Comparison of ENCODE assay signal across 9 cellular contexts in genomic region chr1:229579101-229579651, GRCh38. TPM values are rescaled to one million over a fixed set of nuclear protein-coding genes. Genes with fewer than 3 reads are reported as not detected.
DNase-seq lines count a peak whose midpoint lies in the region; ATAC-seq and TF ChIP-seq lines count a peak whose summit lies in the region.
"Had no signal": no experiment of that assay in that cellular context is flagged by ENCODE, and none has a peak within 500 bp of the region (broad histone marks: within the 10 kb centered on the region; RNA-seq: fewer than 3 reads in every experiment).

No MANE protein-coding gene starts in this region.

- H3K14ac ChIP-seq in trophoblast cell (ENCODE audit: low read length) = no peak overlapping the region

- H2BK12ac ChIP-seq in trophoblast cell (ENCODE audit: low read length) = no peak overlapping the region

- H4K8ac ChIP-seq in trophoblast cell (ENCODE audit: low read depth, low read length) = no peak overlapping the region

- intact Hi-C loops in adrenal gland (cut with DNase I) = no loop called here

- no peak overlapping the region for H3K23ac ChIP-seq in trophoblast cell (ENCODE audit: low read length)

- no peaks in the 10 kb centered on the region for H3K79me2 ChIP-seq in trophoblast cell (ENCODE audit: control insufficient read depth, insufficient read depth, low read length, poor library complexity)

- H3K4ac ChIP-seq in trophoblast cell (ENCODE audit: low read depth, low read length) = no peak overlapping the region

- no peaks in the 10 kb centered on the region for H3K27me3 ChIP-seq in adrenal gland
- no peaks in the 10 kb centered on the region for H3K27me3 ChIP-seq in subcutaneous abdominal adipose tissue (ENCODE audit: control insufficient read depth in 5 of 5, insufficient read depth in 4 of 5, low read length in 5 of 5)
- no peaks in the 10 kb centered on the region for H3K27me3 ChIP-seq in trophoblast cell (ENCODE audit: insufficient read depth, low read length)

- H3K27ac ChIP-seq in adrenal gland (peak overlapping the region in 3 of 5 donors; percentile 12 to 57 (median 54)), subcutaneous abdominal adipose tissue (ENCODE audit: low read depth, low read length) (peak overlapping the region; percentile 80), trophoblast cell (ENCODE audit: low read depth, low read length) (no peak overlapping the region)

- no peak overlapping the region for H2AK5ac ChIP-seq in trophoblast cell (ENCODE audit: low read length)

- ATAC-seq in HG02623 (IDR thresholded peaks at IDR 0.05; ENCODE audit: unreplicated experiment) = peak; percentile 87
- ATAC-seq: HCT116 had no signal

- no peaks in the 10 kb centered on the region for H3K79me1 ChIP-seq in trophoblast cell (ENCODE audit: low read length)

- H3K4me3 ChIP-seq in adrenal gland (peak overlapping the region in 1 of 4 donors; percentile 25), subcutaneous abdominal adipose tissue (ENCODE audit: low read depth in 1 of 5, low read length in 5 of 5) (peak overlapping the region; percentile 35 to 78 (median 67)), trophoblast cell (ENCODE audit: low read depth, low read length) (no peak overlapping the region)

- H2BK120ac ChIP-seq in trophoblast cell (ENCODE audit: insufficient read depth, low read length, poor library complexity) = no peak overlapping the region

- WGBS in adrenal gland, 4 donors = 4 to 8% (median 6%) methylated on average over 6 to 9 of the region's 9 CpGs
- no CpG with 5 or more reads among the region's 9 CpGs for WGBS in trophoblast cell (ENCODE audit: extremely low coverage, insufficient coverage, insufficient read length)

- H2AFZ ChIP-seq in trophoblast cell (ENCODE audit: insufficient read depth, low read length, poor library complexity) = no peak overlapping the region

- H3K9me3 ChIP-seq in ES-I3 (ENCODE audit: control insufficient read depth, insufficient read depth, low read length) (no peaks in the 10 kb centered on the region), adrenal gland (replicated peaks in 1 of 3) (no peaks in the 10 kb centered on the region), subcutaneous abdominal adipose tissue (ENCODE audit: control insufficient read depth in 5 of 5, low read length in 5 of 5) (no peaks in the 10 kb centered on the region), trophoblast cell (ENCODE audit: insufficient read depth, low read depth, low read length) (no peaks in the 10 kb centered on the region)

- H3K9ac ChIP-seq in ES-I3 (ENCODE audit: low read depth, low read length) (peak overlapping the region; percentile 8; the same call in 1 of the 2 replicates), subcutaneous abdominal adipose tissue (ENCODE audit: low read length in 5 of 5) (peak overlapping the region; percentile 7 to 69 (median 59)), trophoblast cell (ENCODE audit: low read length) (no peak overlapping the region)

- no peak overlapping the region for H4K12ac ChIP-seq in trophoblast cell (ENCODE audit: low read depth, low read length)

- no peak overlapping the region for H2BK5ac ChIP-seq in trophoblast cell (ENCODE audit: low read depth, low read length, poor library complexity)

- TF ChIP-seq CTCF in adrenal gland (IDR thresholded peaks at IDR 0.05) = no peak

- no peak overlapping the region for H3K18ac ChIP-seq in trophoblast cell (ENCODE audit: low read length)

- peaks cover 12% of the 10 kb centered on the region for H3K4me1 ChIP-seq in ES-I3 (ENCODE audit: insufficient read depth, low read length)
- H3K4me1 ChIP-seq in adrenal gland (replicated peaks in 1 of 2) = peaks cover 4 to 20% of the 10 kb centered on the region in 2 donors
- H3K4me1 ChIP-seq in subcutaneous abdominal adipose tissue (ENCODE audit: control insufficient read depth in 5 of 5, insufficient read depth in 5 of 5, low read length in 5 of 5) = peaks cover 7 to 26% (median 24%) of the 10 kb centered on the region in 5 donors
- H3K4me1 ChIP-seq in trophoblast cell (ENCODE audit: control insufficient read depth in 1 of 2, insufficient read depth in 2 of 2, low read length in 2 of 2) = no peaks in the 10 kb centered on the region

- DNase-seq in NCI-H187 treated with DMSO at 0.1 percent for 48 hours (lab: John Stamatoyannopoulos, UW) (peak; percentile 68), adrenal gland (peak; percentile 41 to 72 (median 55)), hepatic stellate cell (ENCODE audit: low spot score) (peak; percentile 45), trophoblast cell (no peak), GM19240 (ENCODE audit: insufficient read length, low spot score) (no peak)

- no peaks in the 10 kb centered on the region for H3K36me3 ChIP-seq in ES-I3 (ENCODE audit: insufficient read depth, low read length)
- no peaks in the 10 kb centered on the region for H3K36me3 ChIP-seq in adrenal gland (replicated peaks in 1 of 2)
- no peaks in the 10 kb centered on the region for H3K36me3 ChIP-seq in subcutaneous abdominal adipose tissue (ENCODE audit: control insufficient read depth in 5 of 5, insufficient read depth in 5 of 5, low read length in 5 of 5)
- no peaks in the 10 kb centered on the region for H3K36me3 ChIP-seq in trophoblast cell (ENCODE audit: control insufficient read depth in 1 of 2, insufficient read depth in 2 of 2, low read length in 2 of 2)

- no peak overlapping the region for H4K91ac ChIP-seq in trophoblast cell (ENCODE audit: low read depth, low read length)

- no peak for TF ChIP-seq POLR2A in adrenal gland (IDR thresholded peaks at IDR 0.05)

- no peak overlapping the region for H3K4me2 ChIP-seq in trophoblast cell (ENCODE audit: low read length)

RNA-seq across cellular contexts. Expression of gene ABCB10, which starts 20.7 kb away (rescaled TPM):
- total RNA-seq in adrenal gland = 10 to 100 TPM; 10.8 to 15.0 (median 13.3) TPM
- 10 to 100 TPM in 1 of 3 donors, 1 to 10 TPM in 2; 4.7 to 10.9 (median 5.1) TPM for polyA plus RNA-seq in adrenal gland
- polyA plus RNA-seq in trophoblast cell (2013) = 7.7 and 7.9 TPM in 2 replicates

RNA-seq across cellular contexts. Expression of gene TAF5L, which starts 46.7 kb away (rescaled TPM):
- 10 to 100 TPM in 4 of 8 donors, 1 to 10 TPM in 4; 7.8 to 16.0 (median 9.9) TPM for total RNA-seq in adrenal gland
- polyA plus RNA-seq in adrenal gland = 10 to 100 TPM in 1 of 3 donors, 1 to 10 TPM in 2; 5.4 to 14.1 (median 7.2) TPM
- 26.1 and 27.2 TPM in 2 replicates for polyA plus RNA-seq in trophoblast cell (2013)

RNA-seq across cellular contexts. Expression of gene URB2, which starts 46.9 kb away (rescaled TPM):
- 10 to 100 TPM in 1 of 8 donors, 1 to 10 TPM in 7; 4.4 to 10.8 (median 8.1) TPM for total RNA-seq in adrenal gland
- 1 to 10 TPM; 2.3 to 4.6 (median 2.6) TPM for polyA plus RNA-seq in adrenal gland
- polyA plus RNA-seq in trophoblast cell (2013) = 5.9 and 6.4 TPM in 2 replicates

Comparison
In these comparisons a context has a peak if more than half of its experiments do, and no peak if none do; other contexts are left out.
1. DNase-seq: peak in NCI-H187 treated with DMSO at 0.1 percent for 48 hours (single experiment), adrenal gland (7 of 7) and hepatic stellate cell (single experiment); none in trophoblast cell (0 of 2) and GM19240 (single experiment).